In genomic region chr7:118214833-118215182, GRCh38 we compare ENCODE assay signal across 8 cellular contexts. TPM values are rescaled to one million over a fixed set of nuclear protein-coding genes. Genes with fewer than 3 reads are reported as not detected.
A peak's percentile ranks its signal among the peaks of the same experiment; 100 is the strongest.
DNase-seq lines count a peak whose midpoint lies in the region; ATAC-seq, FAIRE-seq and TF ChIP-seq lines count a peak whose summit lies in the region.

No MANE protein-coding gene starts in this region.

- no peaks in the 10 kb centered on the region for H3K27me3 Mint-ChIP-seq in activated naive CD8-positive, alpha-beta T cell treated with anti-CD3 and anti-CD28 coated beads for 36 hours

- H3K27ac Mint-ChIP-seq in activated naive CD8-positive, alpha-beta T cell treated with anti-CD3 and anti-CD28 coated beads for 36 hours, result peak overlapping the region; percentile 88

- H3K27me3 ChIP-seq in muscle layer of duodenum (ENCODE audit: low read depth, low read length), result no peaks in the 10 kb centered on the region

- no peaks in the 10 kb centered on the region for H3K36me3 Mint-ChIP-seq in activated naive CD8-positive, alpha-beta T cell treated with anti-CD3 and anti-CD28 coated beads for 36 hours

- H3K4me1 Mint-ChIP-seq in activated naive CD8-positive, alpha-beta T cell treated with anti-CD3 and anti-CD28 coated beads for 36 hours, result peaks cover 11% of the 10 kb centered on the region

- FAIRE-seq in GM12891 (lab: Jason Lieb, UNC) (no peak), HTR-8/SVneo (lab: Jason Lieb, UNC) (no peak)

- peak; percentile 16 for DNase-seq in GM13977 (ENCODE audit: low spot score)
- DNase-seq in activated naive CD8-positive, alpha-beta T cell treated with anti-CD3 and anti-CD28 coated beads for 36 hours, result no peak
- no peak for DNase-seq in GM12891 (ENCODE audit: insufficient read length, low spot score)
- no peak for DNase-seq in HTR-8/SVneo (ENCODE audit: insufficient read length, low spot score)
- DNase-seq in NCI-H1930 (lab: John Stamatoyannopoulos, UW), result no peak
- no peak for DNase-seq in putamen (ENCODE audit: low spot score)

- no peak for TF ChIP-seq POLR2A in GM12891 (IDR thresholded peaks at IDR 0.05; ENCODE audit: low read depth, low read length)

- ATAC-seq in HG02852 (IDR thresholded peaks at IDR 0.05; ENCODE audit: unreplicated experiment), result peak; percentile 5

- H3K4me3 Mint-ChIP-seq in activated naive CD8-positive, alpha-beta T cell treated with anti-CD3 and anti-CD28 coated beads for 36 hours, result peak overlapping the region; percentile 93

- TF ChIP-seq CTCF in GM13977 (IDR thresholded peaks at IDR 0.05; ENCODE audit: extremely low read depth, insufficient read depth, missing control alignments), result no peak

- peaks cover 0 to 13% of the 10 kb centered on the region in 2 donors for H3K4me1 ChIP-seq in muscle layer of duodenum (ENCODE audit: control insufficient read depth in 1 of 2, insufficient read depth in 2 of 2, low read length in 2 of 2)

- H3K36me3 ChIP-seq in muscle layer of duodenum (ENCODE audit: control insufficient read depth in 1 of 2, insufficient read depth in 2 of 2, low read length in 2 of 2), result no peaks in the 10 kb centered on the region

- no peak overlapping the region for H3K27ac ChIP-seq in muscle layer of duodenum (ENCODE audit: low read length)

- peak overlapping the region; percentile 65 to 90 for H3K4me3 ChIP-seq in muscle layer of duodenum (ENCODE audit: low read depth in 1 of 2, low read length in 2 of 2)

- H3K9me3 Mint-ChIP-seq in activated naive CD8-positive, alpha-beta T cell treated with anti-CD3 and anti-CD28 coated beads for 36 hours, result no peaks in the 10 kb centered on the region

- H3K9me3 ChIP-seq in muscle layer of duodenum (ENCODE audit: control insufficient read depth in 1 of 2, low read length in 2 of 2), result no peaks in the 10 kb centered on the region

- in situ Hi-C loops in GM13977 (cut with MboI; ENCODE audit: low pct_unique_long_range_greater_than_20kb, low sequenced_read_pairs, unreplicated experiment), result no loop called here

TF ChIP-seq in GM12891, 5 proteins besides CTCF, POLR2A, EP300 and RAD21:
- TF ChIP-seq SPI1 (IDR thresholded peaks at IDR 0.05; ENCODE audit: low read depth, low read length) (no peak), POU2F2 (IDR thresholded peaks at IDR 0.05; ENCODE audit: low read depth, low read length) (no peak), POLR2AphosphoS5 (IDR thresholded peaks at IDR 0.05; ENCODE audit: low read depth, low read length) (no peak), TAF1 (IDR thresholded peaks at IDR 0.05; ENCODE audit: low read depth, low read length) (no peak), PAX5 (IDR thresholded peaks at IDR 0.05; ENCODE audit: insufficient read depth, low read length, severe bottlenecking) (no peak)

RNA-seq across cellular contexts. Expression of gene ANKRD7, which starts 9.7 kb away (rescaled TPM):
- 1 to 10 TPM; 1.6 to 1.9 TPM for total RNA-seq in activated naive CD8-positive, alpha-beta T cell treated with anti-CD3 and anti-CD28 coated beads for 36 hours
- polyA plus RNA-seq in GM12891 (2012; ENCODE audit: low read depth, missing spikeins), result 0.42 TPM

RNA-seq across cellular contexts. Expression of gene LSM8, which starts 30.8 kb away (rescaled TPM):
- total RNA-seq in activated naive CD8-positive, alpha-beta T cell treated with anti-CD3 and anti-CD28 coated beads for 36 hours, result 10 to 100 TPM; 46.2 to 46.5 TPM
- polyA plus RNA-seq in GM12891 (2012; ENCODE audit: low read depth, missing spikeins), result 60.4 TPM
